Comparison of ENCODE assay signal across 1 cellular context in genomic region chr4:94532016-94532789, GRCh38.
TF ChIP-seq lines count a peak whose summit lies in the region.

No MANE protein-coding gene starts in this region.

TF ChIP-seq in HEK293, 187 proteins besides CTCF, POLR2A, EP300 and RAD21 (continued from another document):
- TF ChIP-seq SCRT2 (tag by site-specific recombination; IDR thresholded peaks at IDR 0.05) (no peak), SALL2 (tag by site-specific recombination; IDR thresholded peaks at IDR 0.05; ENCODE audit: borderline replicate concordance) (no peak), ZBTB20 (tag by site-specific recombination; IDR thresholded peaks at IDR 0.05) (peak; percentile 61; the same call in 1 of the 2 replicates), ZNF121 (tag by site-specific recombination; IDR thresholded peaks at IDR 0.05) (no peak), ZIC2 (tag by site-specific recombination; IDR thresholded peaks at IDR 0.05) (no peak), ZNF248 (tag by site-specific recombination; IDR thresholded peaks at IDR 0.05) (no peak), ZNF335 (tag by site-specific recombination; conservative IDR thresholded peaks at IDR 0.05) (no peak; the same call in 1 of the 2 replicates), SCRT1 (tag by site-specific recombination; IDR thresholded peaks at IDR 0.05; ENCODE audit: borderline replicate concordance) (no peak), ZNF140 (tag by site-specific recombination; IDR thresholded peaks at IDR 0.05) (no peak)
- TF ChIP-seq, protein P1, sequence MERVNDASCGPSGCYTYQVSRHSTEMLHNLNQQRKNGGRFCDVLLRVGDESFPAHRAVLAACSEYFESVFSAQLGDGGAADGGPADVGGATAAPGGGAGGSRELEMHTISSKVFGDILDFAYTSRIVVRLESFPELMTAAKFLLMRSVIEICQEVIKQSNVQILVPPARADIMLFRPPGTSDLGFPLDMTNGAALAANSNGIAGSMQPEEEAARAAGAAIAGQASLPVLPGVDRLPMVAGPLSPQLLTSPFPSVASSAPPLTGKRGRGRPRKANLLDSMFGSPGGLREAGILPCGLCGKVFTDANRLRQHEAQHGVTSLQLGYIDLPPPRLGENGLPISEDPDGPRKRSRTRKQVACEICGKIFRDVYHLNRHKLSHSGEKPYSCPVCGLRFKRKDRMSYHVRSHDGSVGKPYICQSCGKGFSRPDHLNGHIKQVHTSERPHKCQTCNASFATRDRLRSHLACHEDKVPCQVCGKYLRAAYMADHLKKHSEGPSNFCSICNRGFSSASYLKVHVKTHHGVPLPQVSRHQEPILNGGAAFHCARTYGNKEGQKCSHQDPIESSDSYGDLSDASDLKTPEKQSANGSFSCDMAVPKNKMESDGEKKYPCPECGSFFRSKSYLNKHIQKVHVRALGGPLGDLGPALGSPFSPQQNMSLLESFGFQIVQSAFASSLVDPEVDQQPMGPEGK (tag by site-specific recombination; IDR thresholded peaks at IDR 0.05), result no peak
- TF ChIP-seq, protein P2, sequence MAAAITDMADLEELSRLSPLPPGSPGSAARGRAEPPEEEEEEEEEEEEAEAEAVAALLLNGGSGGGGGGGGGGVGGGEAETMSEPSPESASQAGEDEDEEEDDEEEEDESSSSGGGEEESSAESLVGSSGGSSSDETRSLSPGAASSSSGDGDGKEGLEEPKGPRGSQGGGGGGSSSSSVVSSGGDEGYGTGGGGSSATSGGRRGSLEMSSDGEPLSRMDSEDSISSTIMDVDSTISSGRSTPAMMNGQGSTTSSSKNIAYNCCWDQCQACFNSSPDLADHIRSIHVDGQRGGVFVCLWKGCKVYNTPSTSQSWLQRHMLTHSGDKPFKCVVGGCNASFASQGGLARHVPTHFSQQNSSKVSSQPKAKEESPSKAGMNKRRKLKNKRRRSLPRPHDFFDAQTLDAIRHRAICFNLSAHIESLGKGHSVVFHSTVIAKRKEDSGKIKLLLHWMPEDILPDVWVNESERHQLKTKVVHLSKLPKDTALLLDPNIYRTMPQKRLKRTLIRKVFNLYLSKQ (tag by site-specific recombination; IDR thresholded peaks at IDR 0.05; ENCODE audit: borderline replicate concordance), result no peak
